In genomic region chr1:98048234-98048633, GRCh38 we compare ENCODE assay signal across 8 cellular contexts.
DNase-seq lines count a peak whose midpoint lies in the region; ATAC-seq and TF ChIP-seq lines count a peak whose summit lies in the region.

No MANE protein-coding gene starts in this region.

- H3K27ac Mint-ChIP-seq in CD14-positive monocyte = no peak overlapping the region
- H3K27ac Mint-ChIP-seq in effector memory CD8-positive, alpha-beta T cell = no peak overlapping the region

- H3K27me3 Mint-ChIP-seq in CD14-positive monocyte (ENCODE audit: low read depth in 3 of 3) = peaks cover 89 to 95% (median 94%) of the 10 kb centered on the region in 3 donors
- H3K27me3 Mint-ChIP-seq in effector memory CD8-positive, alpha-beta T cell = peaks cover 81 to 87% of the 10 kb centered on the region in 2 donors

- DNase-seq in CD14-positive monocyte (ENCODE audit: low spot score) = peak; percentile 51
- DNase-seq in GOT3 (lab: John Stamatoyannopoulos, UW) = peak; percentile 15
- DNase-seq in NCI-H2171 (lab: John Stamatoyannopoulos, UW) = peak; percentile 28
- DNase-seq in activated CD4-positive, alpha-beta T cell treated with anti-CD3 and anti-CD28 coated beads, Interleukin-2, amount 50 U/mL, for 48 hours = peak; percentile 75 to 82
- peak; percentile 63 to 70 (median 67) for DNase-seq in effector memory CD8-positive, alpha-beta T cell
- peak; percentile 80 for DNase-seq in medulla oblongata (ENCODE audit: extremely low spot score)
- peak; percentile 34 for DNase-seq in stimulated activated CD8-positive, alpha-beta memory T cell treated with anti-CD3 and anti-CD28 coated beads, Interleukin-12 subunit alpha, Interleukin-12 subunit beta, amount 100 ng/mL, for 1 hour (ENCODE audit: low read depth)
- no peak for DNase-seq in SHP77 treated with DMSO at 0.1 percent for 48 hours (lab: John Stamatoyannopoulos, UW)

- TF ChIP-seq CTCF in CD14-positive monocyte (IDR thresholded peaks at IDR 0.05) = no peak

- peaks cover 3 to 16% of the 10 kb centered on the region in 2 donors for H3K36me3 Mint-ChIP-seq in CD14-positive monocyte
- peaks cover 13% of the 10 kb centered on the region for H3K36me3 Mint-ChIP-seq in effector memory CD8-positive, alpha-beta T cell (ENCODE audit: insufficient read depth)

- ATAC-seq in effector memory CD8-positive, alpha-beta T cell (replicated peaks) = peak; percentile 86

- intact Hi-C loops in CD14-positive monocyte (cut with micrococcal nuclease) = no loop called here

- H3K9me3 Mint-ChIP-seq in CD14-positive monocyte = peaks cover 0 to 27% (median 15%) of the 10 kb centered on the region in 7 donors
- no peaks in the 10 kb centered on the region for H3K9me3 Mint-ChIP-seq in effector memory CD8-positive, alpha-beta T cell

- peaks cover 44% of the 10 kb centered on the region for H3K4me1 Mint-ChIP-seq in CD14-positive monocyte
- peaks cover 31% of the 10 kb centered on the region in 2 donors for H3K4me1 Mint-ChIP-seq in effector memory CD8-positive, alpha-beta T cell (ENCODE audit: low read depth in 2 of 2)

- peak overlapping the region in 1 of 2 donors; percentile 78 for H3K4me3 Mint-ChIP-seq in CD14-positive monocyte
- no peak overlapping the region for H3K4me3 Mint-ChIP-seq in effector memory CD8-positive, alpha-beta T cell
